In genomic region chr2:174617713-174618112, GRCh38 we compare ENCODE assay signal across 13 cellular contexts. TPM values are rescaled to one million over a fixed set of nuclear protein-coding genes. Genes with fewer than 3 reads are reported as not detected.
DNase-seq lines count a peak whose midpoint lies in the region; ATAC-seq and TF ChIP-seq lines count a peak whose summit lies in the region.
"Had no signal": no experiment of that assay in that cellular context is flagged by ENCODE, and none has a peak within 500 bp of the region (broad histone marks: within the 10 kb centered on the region; RNA-seq: fewer than 3 reads in every experiment).

No MANE protein-coding gene starts in this region.

- H3K27ac ChIP-seq in gastroesophageal sphincter (peak overlapping the region in 3 of 4 donors; percentile 32 to 50 (median 38)), lower lobe of right lung (no peak overlapping the region)

- no peaks in the 10 kb centered on the region for H3K27me3 Mint-ChIP-seq in activated T-cell treated with anti-CD3 and anti-CD28 coated beads, Interleukin-2, amount 50 U/mL, for 4 hours (ENCODE audit: low read depth)
- no peaks in the 10 kb centered on the region for H3K27me3 Mint-ChIP-seq in T-helper 17 cell
- no peaks in the 10 kb centered on the region for H3K27me3 Mint-ChIP-seq in stimulated activated naive CD8-positive, alpha-beta T cell treated with anti-CD3 and anti-CD28 coated beads, Interleukin-15, Interleukin-2, amounts not matched to agents 100 ng/mL and 50 ng/mL, for 24 hours

- no peak for TF ChIP-seq POLR2A in gastroesophageal sphincter (IDR thresholded peaks at IDR 0.05)

- H3K4me3 Mint-ChIP-seq in activated T-cell treated with anti-CD3 and anti-CD28 coated beads, Interleukin-2, amount 50 U/mL, for 4 hours = peak overlapping the region; percentile 22
- H3K4me3 Mint-ChIP-seq in T-helper 17 cell = peak overlapping the region; percentile 76
- peak overlapping the region; percentile 73 for H3K4me3 Mint-ChIP-seq in stimulated activated naive CD8-positive, alpha-beta T cell treated with anti-CD3 and anti-CD28 coated beads, Interleukin-15, Interleukin-2, amounts not matched to agents 100 ng/mL and 50 ng/mL, for 24 hours

- H3K27me3 ChIP-seq in gastroesophageal sphincter (no peaks in the 10 kb centered on the region), lower lobe of right lung (ENCODE audit: low read depth) (no peaks in the 10 kb centered on the region)
- H3K27me3 ChIP-seq: upper lobe of left lung had no signal

- peaks cover 77% of the 10 kb centered on the region for H3K4me1 Mint-ChIP-seq in activated T-cell treated with anti-CD3 and anti-CD28 coated beads, Interleukin-2, amount 50 U/mL, for 4 hours (ENCODE audit: low read depth)
- peaks cover 57% of the 10 kb centered on the region for H3K4me1 Mint-ChIP-seq in T-helper 17 cell
- peaks cover 92% of the 10 kb centered on the region for H3K4me1 Mint-ChIP-seq in stimulated activated naive CD8-positive, alpha-beta T cell treated with anti-CD3 and anti-CD28 coated beads, Interleukin-15, Interleukin-2, amounts not matched to agents 100 ng/mL and 50 ng/mL, for 24 hours (ENCODE audit: low read depth)

- ATAC-seq in activated T-cell treated with anti-CD3 and anti-CD28 coated beads, Interleukin-2, amount 50 U/mL, for 4 hours = peak; percentile 21 to 45
- ATAC-seq in T-helper 17 cell (peak; percentile 33), gastroesophageal sphincter (no peak), lower lobe of right lung (no peak)

- peaks cover 0 to 4% of the 10 kb centered on the region in 2 donors for H3K36me3 ChIP-seq in gastroesophageal sphincter
- peaks cover 5% of the 10 kb centered on the region for H3K36me3 ChIP-seq in lower lobe of right lung

- WGBS in gastroesophageal sphincter (ENCODE audit: low coverage in 1 of 2), 2 donors = 64 to 71% methylated on average over 3 of the region's 3 CpGs

- TF ChIP-seq EP300 in gastroesophageal sphincter (IDR thresholded peaks at IDR 0.05) = no peak

- H3K9me3 ChIP-seq in T-helper 17 cell (ENCODE audit: control insufficient read depth, low read length, poor library complexity, severe bottlenecking) = no peaks in the 10 kb centered on the region
- H3K9me3 ChIP-seq in gastroesophageal sphincter = no peaks in the 10 kb centered on the region
- H3K9me3 ChIP-seq in lower lobe of right lung = no peaks in the 10 kb centered on the region
- H3K9me3 ChIP-seq: upper lobe of left lung had no signal

- peaks cover 25% of the 10 kb centered on the region for H3K36me3 Mint-ChIP-seq in activated T-cell treated with anti-CD3 and anti-CD28 coated beads, Interleukin-2, amount 50 U/mL, for 4 hours (ENCODE audit: insufficient read depth)
- H3K36me3 Mint-ChIP-seq in T-helper 17 cell (ENCODE audit: low read depth) = peaks cover 6% of the 10 kb centered on the region
- peaks cover 65% of the 10 kb centered on the region for H3K36me3 Mint-ChIP-seq in stimulated activated naive CD8-positive, alpha-beta T cell treated with anti-CD3 and anti-CD28 coated beads, Interleukin-15, Interleukin-2, amounts not matched to agents 100 ng/mL and 50 ng/mL, for 24 hours (ENCODE audit: low read depth)

- in situ Hi-C loops in ACHN (cut with HindIII; ENCODE audit: low pct_ligation_motif_present, low pct_unique_long_range_greater_than_20kb, low sequenced_read_pairs) = no loop called here

- H3K4me3 ChIP-seq in gastroesophageal sphincter (no peak overlapping the region), lower lobe of right lung (no peak overlapping the region)
- H3K4me3 ChIP-seq: upper lobe of left lung had no signal

- intact Hi-C loops in lower lobe of right lung (cut with DNase I) = no loop called here

- H3K9me3 Mint-ChIP-seq in activated T-cell treated with anti-CD3 and anti-CD28 coated beads, Interleukin-2, amount 50 U/mL, for 4 hours = no peaks in the 10 kb centered on the region
- H3K9me3 Mint-ChIP-seq in stimulated activated naive CD8-positive, alpha-beta T cell treated with anti-CD3 and anti-CD28 coated beads, Interleukin-15, Interleukin-2, amounts not matched to agents 100 ng/mL and 50 ng/mL, for 24 hours = no peaks in the 10 kb centered on the region

- H3K27ac Mint-ChIP-seq in T-helper 17 cell = peak overlapping the region; percentile 90
- H3K27ac Mint-ChIP-seq in stimulated activated naive CD8-positive, alpha-beta T cell treated with anti-CD3 and anti-CD28 coated beads, Interleukin-15, Interleukin-2, amounts not matched to agents 100 ng/mL and 50 ng/mL, for 24 hours = peak overlapping the region; percentile 100

- no peak for DNase-seq in activated T-cell treated with anti-CD3 and anti-CD28 coated beads, Interleukin-2, amount 50 U/mL, for 4 hours
- no peak for DNase-seq in activated T-cell treated with anti-CD3 and anti-CD28 coated beads, Interleukin-2, amount 50 U/mL, for 48 hours
- no peak for DNase-seq in T-helper 17 cell
- no peak for DNase-seq in NCI-H226
- DNase-seq in lower lobe of right lung = no peak
- no peak for DNase-seq in ACHN
- DNase-seq: DMS79 treated with DMSO at 0.1 percent for 48 hours, foreskin melanocyte, NCI-H510A, T1000, upper lobe of left lung had no signal

- H3K4me1 ChIP-seq in gastroesophageal sphincter (peaks cover 12 to 45% (median 16%) of the 10 kb centered on the region in 3 donors), lower lobe of right lung (peaks cover 30% of the 10 kb centered on the region)

- TF ChIP-seq CTCF in gastroesophageal sphincter (IDR thresholded peaks at IDR 0.05) (no peak), lower lobe of right lung (IDR thresholded peaks at IDR 0.05) (no peak)

RNA-seq across cellular contexts. Expression of gene WIPF1, which starts 20.1 kb away (rescaled TPM):
- total RNA-seq in activated T-cell treated with anti-CD3 and anti-CD28 coated beads, Interleukin-2, amount 50 U/mL, for 4 hours = 100 to 1,000 TPM in 2 of 3 donors, 10 to 100 TPM in 1; 95.1 to 122 (median 101) TPM
- total RNA-seq in T-helper 17 cell (100 to 1,000 TPM; 368 to 424 TPM), gastroesophageal sphincter (10 to 100 TPM; 32.2 to 50.4 (median 44.2) TPM), lower lobe of right lung (84.4 TPM)

Comparison
In these comparisons a context has a peak if more than half of its experiments do, and no peak if none do; other contexts are left out.
1. ATAC-seq: peak in activated T-cell treated with anti-CD3 and anti-CD28 coated beads, Interleukin-2, amount 50 U/mL, for 4 hours (2 of 2) and T-helper 17 cell (single experiment); none in gastroesophageal sphincter (single experiment) and lower lobe of right lung (0 of 2).
2. H3K4me3 Mint-ChIP-seq: peak in every context shown above with its lines; median percentile 76 in T-helper 17 cell; 73 in stimulated activated naive CD8-positive, alpha-beta T cell treated with anti-CD3 and anti-CD28 coated beads, Interleukin-15, Interleukin-2, amounts not matched to agents 100 ng/mL and 50 ng/mL, for 24 hours; 22 in activated T-cell treated with anti-CD3 and anti-CD28 coated beads, Interleukin-2, amount 50 U/mL, for 4 hours.